Comparison of ENCODE assay signal across 10 cellular contexts in genomic region chr6:167849846-167850459, GRCh38. TPM values are rescaled to one million over a fixed set of nuclear protein-coding genes. Genes with fewer than 3 reads are reported as not detected.
A peak's percentile ranks its signal among the peaks of the same experiment; 100 is the strongest.
DNase-seq lines count a peak whose midpoint lies in the region; ATAC-seq and TF ChIP-seq lines count a peak whose summit lies in the region.
"Had no signal": no experiment of that assay in that cellular context is flagged by ENCODE, and none has a peak within 500 bp of the region (broad histone marks: within the 10 kb centered on the region; RNA-seq: fewer than 3 reads in every experiment).

No MANE protein-coding gene starts in this region.

- peaks cover 43% of the 10 kb centered on the region for H3K4me1 Mint-ChIP-seq in activated T-helper 17 cell treated with anti-CD3 and anti-CD28 coated beads, Interleukin-2, amount 50 U/mL, for 72 hours

- peak overlapping the region; percentile 71 for H3K4me3 Mint-ChIP-seq in activated T-helper 17 cell treated with anti-CD3 and anti-CD28 coated beads, Interleukin-2, amount 50 U/mL, for 72 hours

- H3K9me3 ChIP-seq in thyroid gland, result no peaks in the 10 kb centered on the region
- H3K9me3 ChIP-seq: heart right ventricle had no signal

- H3K27me3 Mint-ChIP-seq in activated T-helper 17 cell treated with anti-CD3 and anti-CD28 coated beads, Interleukin-2, amount 50 U/mL, for 72 hours, result no peaks in the 10 kb centered on the region

- peak in 1 of 2 donors; percentile 85 for TF ChIP-seq POLR2A in thyroid gland (IDR thresholded peaks at IDR 0.05)

- H3K9me3 Mint-ChIP-seq in activated T-helper 17 cell treated with anti-CD3 and anti-CD28 coated beads, Interleukin-2, amount 50 U/mL, for 72 hours, result no peaks in the 10 kb centered on the region

- no peaks in the 10 kb centered on the region for H3K36me3 ChIP-seq in thyroid gland
- H3K36me3 ChIP-seq: heart right ventricle had no signal

- peak; percentile 90 for ATAC-seq in activated T-helper 17 cell treated with anti-CD3 and anti-CD28 coated beads, Interleukin-2, amount 50 U/mL, for 72 hours (replicated peaks)
- no peak for ATAC-seq in HG02938 (IDR thresholded peaks at IDR 0.05; ENCODE audit: unreplicated experiment)

- peaks cover 71 to 82% of the 10 kb centered on the region in 2 donors for H3K4me1 ChIP-seq in thyroid gland

- H3K36me3 Mint-ChIP-seq in activated T-helper 17 cell treated with anti-CD3 and anti-CD28 coated beads, Interleukin-2, amount 50 U/mL, for 72 hours (ENCODE audit: low read depth), result no peaks in the 10 kb centered on the region

- H3K27ac Mint-ChIP-seq in activated T-helper 17 cell treated with anti-CD3 and anti-CD28 coated beads, Interleukin-2, amount 50 U/mL, for 72 hours, result peak overlapping the region; percentile 74

- peak overlapping the region; percentile 91 to 98 (median 98) for H3K27ac ChIP-seq in thyroid gland

- H3K4me3 ChIP-seq in thyroid gland (replicated peaks in 1 of 3), result no peak overlapping the region

- TF ChIP-seq CTCF in thyroid gland (IDR thresholded peaks at IDR 0.05), result no peak

- peak; percentile 5 for DNase-seq in SIG-M5 treated with dmso at 0.1 percent for 504 hours (lab: John Stamatoyannopoulos, UW; ENCODE audit: unreplicated experiment)
- no peak for DNase-seq in SIG-M5 (lab: John Stamatoyannopoulos, UW)
- peak; percentile 97 for DNase-seq in kidney glomerular epithelial cell (lab: John Stamatoyannopoulos, UW)
- DNase-seq in thyroid gland, result peak; percentile 71
- no peak for DNase-seq in epidermal melanocyte (ENCODE audit: insufficient read length, low spot score)
- no peak for DNase-seq in dedifferentiated amniotic fluid mesenchymal stem cell (ENCODE audit: extremely low spot score)
- DNase-seq: heart right ventricle, NCI-H1930 had no signal

- intact Hi-C loops in thyroid gland (cut with DNase I), result no loop called here

- whole genome bisulfite sequencing in thyroid gland, 2 donors, result 25 to 32% methylated on average over 4 of the region's 4 CpGs

- no peaks in the 10 kb centered on the region for H3K27me3 ChIP-seq in thyroid gland
- H3K27me3 ChIP-seq: heart right ventricle had no signal

RNA-seq across cellular contexts. Expression of gene AFDN, which starts 23.2 kb away (rescaled TPM):
- total RNA-seq in activated T-helper 17 cell treated with anti-CD3 and anti-CD28 coated beads, Interleukin-2, amount 50 U/mL, for 72 hours, result 100 to 1,000 TPM in 1 of 2 donors, 10 to 100 TPM in 1; 56.3 to 107 TPM
- total RNA-seq in thyroid gland, result 100 to 1,000 TPM; 196 to 311 (median 224) TPM

Comparison
In these comparisons a context has a peak if more than half of its experiments do, and no peak if none do; other contexts are left out.
1. DNase-seq: peak in SIG-M5 treated with dmso at 0.1 percent for 504 hours (single experiment), kidney glomerular epithelial cell (single experiment) and thyroid gland (2 of 2); none in SIG-M5 (single experiment), epidermal melanocyte (single experiment) and dedifferentiated amniotic fluid mesenchymal stem cell (single experiment).